In the genomic region with DNA sequence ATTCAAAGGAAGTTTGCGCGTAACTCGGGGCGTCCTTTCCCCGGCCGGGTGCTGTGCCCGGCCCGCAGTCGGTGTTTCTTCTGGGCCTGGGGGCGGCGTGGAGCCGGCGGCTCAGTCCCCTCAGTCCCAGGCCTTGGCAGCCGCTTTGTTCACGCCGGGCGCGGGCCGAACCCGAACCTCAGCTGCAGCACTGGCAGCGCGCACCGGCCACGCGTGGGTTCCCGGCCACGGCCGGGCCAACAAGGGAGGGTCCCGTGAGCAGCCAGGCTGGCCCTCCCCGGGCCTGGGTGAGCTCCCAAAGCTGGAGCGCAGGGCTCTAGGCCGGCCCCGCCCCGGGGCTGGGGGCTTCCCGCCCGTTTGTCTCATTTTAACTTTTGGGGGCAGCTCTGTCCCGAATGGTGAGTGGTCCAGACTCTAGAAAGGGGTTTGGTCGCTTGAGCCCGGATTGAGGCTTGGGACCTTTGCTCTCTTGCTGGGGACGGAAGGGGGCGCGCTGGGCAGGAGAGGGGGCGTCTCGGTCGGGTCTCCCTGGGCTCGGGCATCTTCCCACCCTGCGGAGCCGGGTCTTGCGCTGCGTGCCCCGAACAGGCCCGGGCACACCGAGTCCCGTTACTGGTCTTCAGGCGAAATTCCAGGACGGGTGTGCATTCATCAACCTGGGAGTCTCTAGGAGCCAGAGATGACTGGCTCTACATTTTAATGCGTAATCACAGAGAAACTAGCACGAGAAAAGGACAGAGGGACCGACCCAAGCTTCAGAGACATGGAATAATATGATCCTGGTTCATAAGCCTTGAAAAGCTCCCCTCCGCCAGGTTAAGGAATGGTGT, we compare ENCODE assay signal across 8 cellular contexts.
DNase-seq lines count a peak whose midpoint lies in the region; ATAC-seq and TF ChIP-seq lines count a peak whose summit lies in the region.

No MANE protein-coding gene starts in this region.

- 0 out of 2 replicates have a peak, but pooled peaks cover 3% of the 10 kb centered on the region for H3K36me3 ChIP-seq in ES-I3 (ENCODE audit: insufficient read depth, low read length)

- peak; percentile 31 for TF ChIP-seq CTCF in cardiac fibroblast (IDR thresholded peaks at IDR 0.05; ENCODE audit: low read depth, low read length)

- peaks cover 14 to 39% of the 10 kb centered on the region in 2 donors for H3K4me1 Mint-ChIP-seq in stimulated activated naive B cell treated with anti-CD40 and anti-IgM and Interleukin-4, amounts not matched to agents 10 μg/mL and 1 μg/mL and 100 μg/mL, for 72 hours

- ATAC-seq in stimulated activated naive B cell treated with anti-CD40 and anti-IgM and Interleukin-4, amounts not matched to agents 10 μg/mL and 1 μg/mL and 100 μg/mL, for 72 hours (replicated peaks): peak; percentile 8 to 9
- ATAC-seq in GM18907 (IDR thresholded peaks at IDR 0.05; ENCODE audit: unreplicated experiment): no peak

- peaks cover 15 to 16% of the 10 kb centered on the region in 2 donors for H3K36me3 Mint-ChIP-seq in stimulated activated naive B cell treated with anti-CD40 and anti-IgM and Interleukin-4, amounts not matched to agents 10 μg/mL and 1 μg/mL and 100 μg/mL, for 72 hours

- H3K9ac ChIP-seq in ES-I3 (ENCODE audit: low read depth, low read length): peak overlapping the region; percentile 89

- peak overlapping the region; percentile 90 for H3K27ac Mint-ChIP-seq in stimulated activated naive B cell treated with anti-CD40 and anti-IgM and Interleukin-4, amounts not matched to agents 10 μg/mL and 1 μg/mL and 100 μg/mL, for 72 hours

- H3K4me1 ChIP-seq in ES-I3 (ENCODE audit: insufficient read depth, low read length): peaks cover 13% of the 10 kb centered on the region

- peaks cover 43 to 53% of the 10 kb centered on the region in 2 donors for H3K27me3 Mint-ChIP-seq in stimulated activated naive B cell treated with anti-CD40 and anti-IgM and Interleukin-4, amounts not matched to agents 10 μg/mL and 1 μg/mL and 100 μg/mL, for 72 hours

- H3K9me3 ChIP-seq in ES-I3 (ENCODE audit: control insufficient read depth, insufficient read depth, low read length): no peaks in the 10 kb centered on the region

- DNase-seq in M059J (ENCODE audit: low read depth) (peak; percentile 53), cardiac fibroblast (ENCODE audit: low read depth in 2 of 2) (peak; percentile 35 to 53), kidney glomerular epithelial cell (lab: John Stamatoyannopoulos, UW) (peak; percentile 64), NCI-H1930 (lab: John Stamatoyannopoulos, UW) (no peak), SW480 (ENCODE audit: low spot score) (no peak)
- no peak for DNase-seq in stimulated activated naive B cell treated with anti-CD40 and anti-IgM and Interleukin-4, amounts not matched to agents 10 μg/mL and 1 μg/mL and 100 μg/mL, for 72 hours

- H3K9me3 Mint-ChIP-seq in stimulated activated naive B cell treated with anti-CD40 and anti-IgM and Interleukin-4, amounts not matched to agents 10 μg/mL and 1 μg/mL and 100 μg/mL, for 72 hours: no peaks in the 10 kb centered on the region

- H3K4me3 Mint-ChIP-seq in stimulated activated naive B cell treated with anti-CD40 and anti-IgM and Interleukin-4, amounts not matched to agents 10 μg/mL and 1 μg/mL and 100 μg/mL, for 72 hours: peak overlapping the region; percentile 90 to 91

- peak overlapping the region; percentile 89 to 94 for H3K4me3 ChIP-seq in cardiac fibroblast (replicated peaks in 1 of 2; ENCODE audit: low read depth in 2 of 2, low read length in 2 of 2)

Comparison
In these comparisons a context has a peak if more than half of its experiments do, and no peak if none do; other contexts are left out.
1. DNase-seq: peak in M059J (single experiment), cardiac fibroblast (2 of 2) and kidney glomerular epithelial cell (single experiment); none in stimulated activated naive B cell treated with anti-CD40 and anti-IgM and Interleukin-4, amounts not matched to agents 10 μg/mL and 1 μg/mL and 100 μg/mL, for 72 hours (single experiment), NCI-H1930 (0 of 2) and SW480 (single experiment).